Comparison of ENCODE assay signal across 18 cellular contexts in the genomic region with DNA sequence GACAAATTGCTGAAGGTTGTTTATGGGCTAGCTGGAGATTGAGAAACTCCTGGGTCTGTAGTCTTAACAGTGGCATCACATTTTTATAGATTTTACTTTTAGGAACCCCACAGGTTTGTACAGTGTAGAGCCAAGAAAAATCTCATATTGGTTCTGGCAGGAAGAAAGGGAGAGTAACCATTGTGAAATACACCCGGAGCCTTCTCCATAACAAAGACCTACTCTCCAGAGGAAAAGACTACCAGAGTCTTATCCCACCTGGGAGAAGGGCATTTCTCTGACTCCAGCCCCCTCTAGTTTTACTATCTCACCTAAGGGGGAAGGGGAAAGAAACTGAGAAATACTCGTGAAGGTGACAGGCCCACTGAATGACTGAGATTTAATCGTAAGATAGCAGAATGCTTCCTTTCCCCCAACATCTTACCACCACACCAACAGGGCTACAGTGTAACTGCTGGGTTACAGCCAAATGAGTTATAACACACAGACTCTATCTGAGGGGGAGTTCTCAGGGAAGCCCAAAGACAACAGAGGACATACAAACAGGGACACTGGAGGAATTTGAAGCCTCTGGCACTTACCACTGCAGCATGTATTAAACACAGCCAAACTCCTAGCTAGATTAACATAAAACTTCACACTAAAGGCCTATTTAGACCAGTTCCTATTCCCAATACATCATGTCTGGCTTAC. TPM values are rescaled to one million over a fixed set of nuclear protein-coding genes. Genes with fewer than 3 reads are reported as not detected.
DNase-seq lines count a peak whose midpoint lies in the region; ATAC-seq and TF ChIP-seq lines count a peak whose summit lies in the region.
"Had no signal": no experiment of that assay in that cellular context is flagged by ENCODE, and none has a peak within 500 bp of the region (broad histone marks: within the 10 kb centered on the region; RNA-seq: fewer than 3 reads in every experiment).

No MANE protein-coding gene starts in this region.

- H3K4me1 Mint-ChIP-seq in endodermal cell (peaks cover 25% of the 10 kb centered on the region), T-helper 17 cell (no peaks in the 10 kb centered on the region)
- H3K4me1 Mint-ChIP-seq in activated naive CD8-positive, alpha-beta T cell treated with anti-CD3 and anti-CD28 coated beads, Interleukin-2, amount 50 U/mL, for 24 hours = no peaks in the 10 kb centered on the region
- no peaks in the 10 kb centered on the region for H3K4me1 Mint-ChIP-seq in activated T-helper 17 cell treated with anti-CD3 and anti-CD28 coated beads, Interleukin-2, amount 50 U/mL, for 72 hours
- H3K4me1 Mint-ChIP-seq: CD14-positive monocyte had no signal

- WGBS in HUES64 = 47% methylated on average over 2 of the region's 3 CpGs
- 39% methylated on average over 3 of the region's 3 CpGs; no CpG with 5 or more reads in 1 of the 2 experiments for WGBS in endodermal cell (ENCODE audit: insufficient coverage in 1 of 2, insufficient read length in 1 of 2), 2 experiments

- H3K9ac ChIP-seq in HUES64 (ENCODE audit: low read depth, low read length) (peak overlapping the region; percentile 27; the same call in 1 of the 2 replicates), endodermal cell (ENCODE audit: extremely low read depth, low read length, poor library complexity, severe bottlenecking) (no peak overlapping the region)

- H3K36me3 ChIP-seq in HUES64 (ENCODE audit: insufficient read depth, low read length) = no peaks in the 10 kb centered on the region
- H3K36me3 ChIP-seq in endodermal cell (ENCODE audit: control insufficient read depth, insufficient read depth, low read length) = no peaks in the 10 kb centered on the region

- H3K9me3 ChIP-seq in HUES64 (ENCODE audit: insufficient read depth, low read depth, low read length) (no peaks in the 10 kb centered on the region), endodermal cell (ENCODE audit: control insufficient read depth, low read length) (no peaks in the 10 kb centered on the region), T-helper 17 cell (ENCODE audit: control insufficient read depth, low read length, poor library complexity, severe bottlenecking) (no peaks in the 10 kb centered on the region)

- peak overlapping the region; percentile 25 for H3K27ac ChIP-seq in HUES64 (ENCODE audit: low read depth, low read length)
- no peak overlapping the region for H3K27ac ChIP-seq in endodermal cell (ENCODE audit: low read depth, low read length)
- H3K27ac ChIP-seq: 22Rv1 had no signal

- H3K4me1 ChIP-seq in HUES64 (ENCODE audit: insufficient read depth, low read length) (peaks cover 22% of the 10 kb centered on the region), endodermal cell (ENCODE audit: control insufficient read depth, insufficient read depth, low read length) (peaks cover 7% of the 10 kb centered on the region)

- H3K27me3 ChIP-seq in HUES64 (ENCODE audit: insufficient read depth, low read length) (no peaks in the 10 kb centered on the region), endodermal cell (ENCODE audit: control insufficient read depth, insufficient read depth, low read length, poor library complexity, severe bottlenecking) (no peaks in the 10 kb centered on the region)

- TF ChIP-seq CTCF in endodermal cell (conservative IDR thresholded peaks at IDR 0.05) = no peak

- no peak overlapping the region for H3K4me3 ChIP-seq in HUES64 (ENCODE audit: low read length)
- H3K4me3 ChIP-seq in endodermal cell (ENCODE audit: low read length) = no peak overlapping the region

- H3K27me3 Mint-ChIP-seq in endodermal cell (ENCODE audit: insufficient read depth) (no peaks in the 10 kb centered on the region), T-helper 17 cell (peaks cover 71% of the 10 kb centered on the region)
- peaks cover 33% of the 10 kb centered on the region for H3K27me3 Mint-ChIP-seq in activated naive CD8-positive, alpha-beta T cell treated with anti-CD3 and anti-CD28 coated beads, Interleukin-2, amount 50 U/mL, for 24 hours
- peaks cover 25% of the 10 kb centered on the region for H3K27me3 Mint-ChIP-seq in activated T-helper 17 cell treated with anti-CD3 and anti-CD28 coated beads, Interleukin-2, amount 50 U/mL, for 72 hours

- H3K36me3 Mint-ChIP-seq in endodermal cell (ENCODE audit: low read depth) = no peaks in the 10 kb centered on the region
- H3K36me3 Mint-ChIP-seq in activated naive CD8-positive, alpha-beta T cell treated with anti-CD3 and anti-CD28 coated beads, Interleukin-2, amount 50 U/mL, for 24 hours (ENCODE audit: low read depth) = no peaks in the 10 kb centered on the region
- H3K36me3 Mint-ChIP-seq in activated T-helper 17 cell treated with anti-CD3 and anti-CD28 coated beads, Interleukin-2, amount 50 U/mL, for 72 hours (ENCODE audit: low read depth) = no peaks in the 10 kb centered on the region
- H3K36me3 Mint-ChIP-seq in T-helper 17 cell (ENCODE audit: low read depth) = no peaks in the 10 kb centered on the region
- H3K36me3 Mint-ChIP-seq: CD14-positive monocyte; CD8-positive, alpha-beta T cell had no signal

- H3K27ac Mint-ChIP-seq in endodermal cell (peak overlapping the region; percentile 56), T-helper 17 cell (no peak overlapping the region)
- H3K27ac Mint-ChIP-seq in activated naive CD8-positive, alpha-beta T cell treated with anti-CD3 and anti-CD28 coated beads, Interleukin-2, amount 50 U/mL, for 24 hours = no peak overlapping the region
- H3K27ac Mint-ChIP-seq in activated T-helper 17 cell treated with anti-CD3 and anti-CD28 coated beads, Interleukin-2, amount 50 U/mL, for 72 hours = no peak overlapping the region
- H3K27ac Mint-ChIP-seq: CD14-positive monocyte; CD8-positive, alpha-beta T cell had no signal

- DNase-seq in ELF-1 (ENCODE audit: low read depth, low spot score) (peak; percentile 7), endodermal cell (no peak), left kidney (ENCODE audit: low read depth, low spot score) (peak; percentile 14), T-helper 17 cell (no peak)
- DNase-seq in activated naive CD8-positive, alpha-beta T cell treated with anti-CD3 and anti-CD28 coated beads, Interleukin-2, amount 50 U/mL, for 24 hours = no peak
- DNase-seq: CD8-positive, alpha-beta T cell; COR-L47; DMS153; DMS79 treated with DMSO at 0.1 percent for 48 hours; EL; GDM1 had no signal

- H3K4me3 Mint-ChIP-seq in endodermal cell (no peak overlapping the region), T-helper 17 cell (no peak overlapping the region)
- no peak overlapping the region for H3K4me3 Mint-ChIP-seq in activated naive CD8-positive, alpha-beta T cell treated with anti-CD3 and anti-CD28 coated beads, Interleukin-2, amount 50 U/mL, for 24 hours
- H3K4me3 Mint-ChIP-seq in activated T-helper 17 cell treated with anti-CD3 and anti-CD28 coated beads, Interleukin-2, amount 50 U/mL, for 72 hours = no peak overlapping the region
- H3K4me3 Mint-ChIP-seq: CD14-positive monocyte; CD8-positive, alpha-beta T cell had no signal

- ATAC-seq in activated naive CD8-positive, alpha-beta T cell treated with anti-CD3 and anti-CD28 coated beads, Interleukin-2, amount 50 U/mL, for 24 hours = no peak
- no peak for ATAC-seq in activated T-helper 17 cell treated with anti-CD3 and anti-CD28 coated beads, Interleukin-2, amount 50 U/mL, for 72 hours (replicated peaks)
- no peak for ATAC-seq in GM19328 (IDR thresholded peaks at IDR 0.05; ENCODE audit: unreplicated experiment)
- no peak for ATAC-seq in T-helper 17 cell
- ATAC-seq: CD8-positive, alpha-beta T cell; HepG2 had no signal

- peaks cover 2% of the 10 kb centered on the region for H3K9me3 Mint-ChIP-seq in endodermal cell
- H3K9me3 Mint-ChIP-seq in activated naive CD8-positive, alpha-beta T cell treated with anti-CD3 and anti-CD28 coated beads, Interleukin-2, amount 50 U/mL, for 24 hours = peaks cover 8% of the 10 kb centered on the region
- H3K9me3 Mint-ChIP-seq in activated T-helper 17 cell treated with anti-CD3 and anti-CD28 coated beads, Interleukin-2, amount 50 U/mL, for 72 hours = no peaks in the 10 kb centered on the region
- H3K9me3 Mint-ChIP-seq: CD14-positive monocyte; CD8-positive, alpha-beta T cell had no signal

RNA-seq across cellular contexts. Expression of a gene that starts 56.1 kb away (rescaled TPM):
- 3.0 TPM for polyA plus RNA-seq in HUES64 (2013, experiment 1 of 2)
- 3.8 TPM for polyA plus RNA-seq in HUES64 (2013, experiment 2 of 2)
- total RNA-seq in endodermal cell = 1 to 10 TPM; 4.9 to 6.3 TPM
- 3.0 TPM for polyA plus RNA-seq in endodermal cell (2013, experiment 1 of 2)
- polyA plus RNA-seq in endodermal cell (2013, experiment 2 of 2) = 3.1 TPM
- total RNA-seq in activated T-helper 17 cell treated with anti-CD3 and anti-CD28 coated beads, Interleukin-2, amount 50 U/mL, for 72 hours = 1 to 10 TPM in 1 of 2 donors, under 1 TPM in 1; 0.74 to 1.0 TPM
- 1 to 10 TPM in 1 of 2 donors, under 1 TPM in 1; 0.68 to 3.7 TPM for total RNA-seq in T-helper 17 cell
- total RNA-seq: CD8-positive, alpha-beta T cell; HepG2; HT-29 had no signal
- polyA plus RNA-seq: HepG2 had no signal

Comparison
In these comparisons a context has a peak if more than half of its experiments do, and no peak if none do; other contexts are left out.
1. DNase-seq: peak in ELF-1 (single experiment) and left kidney (single experiment); none in endodermal cell (single experiment), activated naive CD8-positive, alpha-beta T cell treated with anti-CD3 and anti-CD28 coated beads, Interleukin-2, amount 50 U/mL, for 24 hours (single experiment) and T-helper 17 cell (0 of 3).